Comparison of ENCODE assay signal across 9 cellular contexts in genomic region chr12:57094194-57095160, GRCh38. TPM values are rescaled to one million over a fixed set of nuclear protein-coding genes. Genes with fewer than 3 reads are reported as not detected.
DNase-seq lines count a peak whose midpoint lies in the region; ATAC-seq and TF ChIP-seq lines count a peak whose summit lies in the region.
"Had no signal": no experiment of that assay in that cellular context is flagged by ENCODE, and none has a peak within 500 bp of the region (broad histone marks: within the 10 kb centered on the region; RNA-seq: fewer than 3 reads in every experiment).

No MANE protein-coding gene starts in this region.

- no peak overlapping the region for H3K9ac ChIP-seq in mucosa of rectum (ENCODE audit: low read depth in 1 of 2, low read length in 2 of 2)

- DNase-seq in activated naive CD4-positive, alpha-beta T cell (lab: John Stamatoyannopoulos, UW): no peak
- DNase-seq in caudate nucleus (lab: John Stamatoyannopoulos, UW) (peak in 8 of 61 donors; percentile 11 to 73 (median 54)), vagina (ENCODE audit: extremely low spot score in 2 of 2) (no peak), NCI-H2196 (lab: John Stamatoyannopoulos, UW; ENCODE audit: unreplicated experiment) (no peak), NCI-H1105 treated with DMSO at 0.1 percent for 48 hours (lab: John Stamatoyannopoulos, UW) (no peak)
- DNase-seq: NCI-H526 had no signal

- peaks cover 18 to 31% of the 10 kb centered on the region in 2 donors for H3K4me1 ChIP-seq in mucosa of rectum (ENCODE audit: control insufficient read depth in 2 of 2, insufficient read depth in 2 of 2, low read length in 2 of 2)
- peaks cover 74% of the 10 kb centered on the region for H3K4me1 ChIP-seq in vagina

- H3K36me3 ChIP-seq in mucosa of rectum (ENCODE audit: control insufficient read depth in 2 of 2, insufficient read depth in 2 of 2, low read length in 2 of 2): peaks cover 38 to 58% of the 10 kb centered on the region in 2 donors
- H3K36me3 ChIP-seq in vagina: peaks cover 0 to 67% of the 10 kb centered on the region in 2 donors

- no peak for ATAC-seq in GM19452 (IDR thresholded peaks at IDR 0.05; ENCODE audit: unreplicated experiment)

- H3K9me3 Mint-ChIP-seq in activated naive CD4-positive, alpha-beta T cell treated with anti-CD3 and anti-CD28 coated beads, Interleukin-2, amount 50 U/mL, for 24 hours: no peaks in the 10 kb centered on the region

- H3K27me3 ChIP-seq in mucosa of rectum (ENCODE audit: control insufficient read depth in 2 of 2, insufficient read depth in 2 of 2, low read length in 2 of 2): no peaks in the 10 kb centered on the region
- no peaks in the 10 kb centered on the region for H3K27me3 ChIP-seq in vagina

- peak overlapping the region; percentile 13 for H3K4me3 Mint-ChIP-seq in activated naive CD4-positive, alpha-beta T cell treated with anti-CD3 and anti-CD28 coated beads, Interleukin-2, amount 50 U/mL, for 24 hours

- H3K27ac Mint-ChIP-seq in activated naive CD4-positive, alpha-beta T cell treated with anti-CD3 and anti-CD28 coated beads, Interleukin-2, amount 50 U/mL, for 24 hours: peak overlapping the region; percentile 77

- H3K9me3 ChIP-seq in mucosa of rectum (ENCODE audit: control insufficient read depth in 2 of 2, low read length in 2 of 2): no peaks in the 10 kb centered on the region
- no peaks in the 10 kb centered on the region for H3K9me3 ChIP-seq in vagina

- TF ChIP-seq CTCF in vagina (IDR thresholded peaks at IDR 0.05): no peak

- no peak for TF ChIP-seq POLR2A in vagina (IDR thresholded peaks at IDR 0.05)

- peak overlapping the region; percentile 53 for H3K27ac ChIP-seq in caudate nucleus (ENCODE audit: low read depth, low read length)
- peak overlapping the region; percentile 29 to 40 for H3K27ac ChIP-seq in mucosa of rectum (ENCODE audit: low read depth in 2 of 2, low read length in 2 of 2)
- peak overlapping the region; percentile 100 for H3K27ac ChIP-seq in vagina

- peaks cover 17% of the 10 kb centered on the region for H3K36me3 Mint-ChIP-seq in activated naive CD4-positive, alpha-beta T cell treated with anti-CD3 and anti-CD28 coated beads, Interleukin-2, amount 50 U/mL, for 24 hours

- H3K4me3 ChIP-seq in mucosa of rectum (ENCODE audit: low read length in 2 of 2): no peak overlapping the region
- H3K4me3 ChIP-seq in vagina: no peak overlapping the region

- intact Hi-C loops in vagina (cut with DNase I): no loop called here

- H3K27me3 Mint-ChIP-seq in activated naive CD4-positive, alpha-beta T cell treated with anti-CD3 and anti-CD28 coated beads, Interleukin-2, amount 50 U/mL, for 24 hours: no peaks in the 10 kb centered on the region

- H3K4me1 Mint-ChIP-seq in activated naive CD4-positive, alpha-beta T cell treated with anti-CD3 and anti-CD28 coated beads, Interleukin-2, amount 50 U/mL, for 24 hours: peaks cover 73% of the 10 kb centered on the region

RNA-seq across cellular contexts. Expression of gene NAB2, which starts 5.6 kb away (rescaled TPM):
- total RNA-seq in vagina: 34.4 TPM

RNA-seq across cellular contexts. Expression of gene NEMP1, which starts 15.9 kb away (rescaled TPM):
- 7.1 TPM for total RNA-seq in vagina

RNA-seq across cellular contexts. Expression of gene STAT6, which starts 16.7 kb away (rescaled TPM):
- total RNA-seq in vagina: 146 TPM

RNA-seq across cellular contexts. Expression of gene LRP1, which starts 33.8 kb away (rescaled TPM):
- 477 TPM for total RNA-seq in vagina

RNA-seq across cellular contexts. Expression of gene MYO1A, which starts 44.5 kb away (rescaled TPM):
- total RNA-seq in vagina: 1.2 TPM

Comparison
In these comparisons a context has a peak if more than half of its experiments do, and no peak if none do; other contexts are left out.
1. H3K27ac ChIP-seq: peak in every context shown above with its lines; median percentile 100 in vagina; 53 in caudate nucleus; 34 in mucosa of rectum.